ENCODE assay signal across 29 cellular contexts in genomic region chr20:44917399-44917798, GRCh38.
"Had no signal": no experiment of that assay in that cellular context is flagged by ENCODE, and none has a peak within 500 bp of the region (broad histone marks: within the 10 kb centered on the region; RNA-seq: fewer than 3 reads in every experiment).

No MANE protein-coding gene starts in this region.

- H3K4me1 ChIP-seq: neural progenitor cell, parathyroid adenoma, psoas muscle, spleen, suprapubic skin, testis, tibial artery, transverse colon, upper lobe of right lung, uterus had no signal

- H3K4me2 ChIP-seq: neural progenitor cell, smooth muscle cell had no signal

- H3K36me3 ChIP-seq: neural progenitor cell, ovary, transverse colon, uterus had no signal

- H3K27me3 ChIP-seq: neural progenitor cell, ovary, spleen, suprapubic skin, testis, tibial artery, transverse colon, upper lobe of right lung, uterus had no signal

- H3K9me3 ChIP-seq: ovary, psoas muscle, spleen, suprapubic skin, testis, tibial artery, transverse colon, upper lobe of right lung, uterus had no signal

- H3K27ac ChIP-seq: neural progenitor cell, ovary, parathyroid adenoma, psoas muscle, skin epidermis, spleen, suprapubic skin, testis, tibial artery, transverse colon, upper lobe of right lung, uterus had no signal

- H3K79me2 ChIP-seq: parathyroid adenoma had no signal

- H2AFZ ChIP-seq: neural progenitor cell, parathyroid adenoma had no signal

- H3K9ac ChIP-seq: neural progenitor cell, parathyroid adenoma had no signal

- DNase-seq: naive thymus-derived CD4-positive, alpha-beta T cell; natural killer cell; occipital lobe; ovary; posterior cingulate gyrus; psoas muscle; right cardiac atrium; spleen; stimulated activated CD4-positive, alpha-beta T cell treated with anti-CD3 and anti-CD28 coated beads, Interleukin-12 subunit alpha, Interleukin-12 subunit beta, amount 100 ng/mL, for 4 hours; stimulated activated CD4-positive, alpha-beta T cell treated with anti-CD3 and anti-CD28 coated beads, Interleukin-1b, Interleukin-23, amount 100 ng/mL, for 48 hours; stimulated activated CD4-positive, alpha-beta T cell treated with anti-CD3 and anti-CD28 coated beads, Interleukin-4, amount 100 ng/mL, for 1 hour; stimulated activated CD4-positive, alpha-beta T cell treated with anti-CD3 and anti-CD28 coated beads, Interleukin-4, amount 100 ng/mL, for 4 hours; stimulated activated CD8-positive, alpha-beta memory T cell treated with anti-CD3 and anti-CD28 coated beads, Interleukin-4, amount 100 ng/mL, for 48 hours; stimulated activated naive CD4-positive, alpha-beta T cell; stimulated activated naive CD8-positive, alpha-beta T cell treated with anti-CD3 and anti-CD28 coated beads, Interleukin-15, amount 100 ng/mL, for 72 hours; stimulated activated naive CD8-positive, alpha-beta T cell treated with anti-CD3 and anti-CD28 coated beads, Interleukin-15, Interleukin-2, amounts not matched to agents 100 U/mL and 50 U/mL, for 24 hours; substantia nigra; testis; tibial artery; transverse colon; upper lobe of right lung; uterus had no signal

- H3K4me3 ChIP-seq: neural progenitor cell, ovary, psoas muscle, skin epidermis, smooth muscle cell, spleen, suprapubic skin, testis, tibial artery, transverse colon, upper lobe of right lung, uterus had no signal

- ATAC-seq: naive thymus-derived CD4-positive, alpha-beta T cell; natural killer cell; psoas muscle; right cardiac atrium; sciatic nerve; stimulated activated memory B cell treated with anti-CD40 and anti-IgM and Interleukin-4, amounts not matched to agents 10 μg/mL and 1 μg/mL and 100 μg/mL, for 72 hours; stimulated activated naive CD8-positive, alpha-beta T cell treated with anti-CD3 and anti-CD28 coated beads, Interleukin-15, amount 100 ng/mL, for 72 hours; stimulated activated naive CD8-positive, alpha-beta T cell treated with anti-CD3 and anti-CD28 coated beads, Interleukin-15, Interleukin-2, amounts not matched to agents 100 U/mL and 50 U/mL, for 24 hours; upper lobe of right lung had no signal
